In genomic region chr9:129580211-129580915, GRCh38 we compare ENCODE assay signal across 1 cellular context.
TF ChIP-seq lines count a peak whose summit lies in the region.

No MANE protein-coding gene starts in this region.

TF ChIP-seq in IMR-90, 13 proteins besides CTCF, POLR2A, EP300 and RAD21 (continued from another document):
- TF ChIP-seq FOS (IDR thresholded peaks at IDR 0.05; ENCODE audit: low read depth, low read length) (no peak), ELK1 (IDR thresholded peaks at IDR 0.05; ENCODE audit: borderline replicate concordance, low read depth, low read length) (no peak), CEBPB (IDR thresholded peaks at IDR 0.05; ENCODE audit: low read depth, low read length) (no peak), BHLHE40 (IDR thresholded peaks at IDR 0.05; ENCODE audit: low read depth, low read length) (no peak), NFE2L2 (IDR thresholded peaks at IDR 0.05; ENCODE audit: low read depth, low read length) (no peak), RCOR1 (IDR thresholded peaks at IDR 0.05; ENCODE audit: insufficient replicate concordance, low read length) (no peak), MXI1 (IDR thresholded peaks at IDR 0.05; ENCODE audit: borderline replicate concordance, low read depth, low read length) (no peak), RFX5 (IDR thresholded peaks at IDR 0.05; ENCODE audit: low read depth, low read length) (no peak)
